Comparison of ENCODE assay signal across 8 cellular contexts in the genomic region with DNA sequence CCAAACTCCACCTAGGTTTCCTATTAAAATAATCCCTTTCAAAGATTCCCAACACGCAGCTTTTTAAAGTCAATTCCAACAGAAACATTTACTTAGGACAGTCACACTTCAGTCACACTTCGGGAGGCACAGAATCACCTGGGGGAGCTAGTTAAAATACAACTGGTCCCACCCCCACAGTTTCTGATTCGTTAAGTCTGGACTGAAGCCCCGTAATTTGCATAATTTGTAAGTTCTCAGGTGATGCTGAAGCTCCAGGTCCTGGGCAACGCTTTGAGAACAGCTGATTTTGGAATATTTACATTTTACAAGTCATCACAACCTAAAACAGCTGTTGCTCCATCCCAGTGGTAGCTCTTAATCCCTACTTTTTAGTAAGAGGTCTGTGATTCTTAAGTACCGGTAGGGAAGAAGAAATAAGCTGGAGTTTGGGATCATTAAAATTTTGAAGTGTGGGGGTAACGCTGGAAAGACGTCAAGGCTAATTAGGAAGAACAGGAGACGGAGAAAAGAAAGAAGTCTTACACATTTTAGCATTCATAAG. TPM values are rescaled to one million over a fixed set of nuclear protein-coding genes. Genes with fewer than 3 reads are reported as not detected.
DNase-seq lines count a peak whose midpoint lies in the region; ATAC-seq and TF ChIP-seq lines count a peak whose summit lies in the region.

No MANE protein-coding gene starts in this region.

- intact Hi-C loops in gastrocnemius medialis (cut with DNase I; ENCODE audit: low total_unique reads) = loop anchor here (10.0 kb wide), 2 partner anchors 380 to 1030 kb away; partner anchors contain the start of genes AMN1 and DDX11

- H3K36me3 ChIP-seq in gastrocnemius medialis = no peaks in the 10 kb centered on the region

- no peaks in the 10 kb centered on the region for H3K9me3 ChIP-seq in gastrocnemius medialis

- ATAC-seq in gastrocnemius medialis (no peak), GM19397 (IDR thresholded peaks at IDR 0.05; ENCODE audit: unreplicated experiment) (no peak)

- peak overlapping the region; percentile 73 to 98 (median 96) for H3K4me3 ChIP-seq in gastrocnemius medialis

- H3K4me1 ChIP-seq in gastrocnemius medialis = peaks cover 31 to 48% of the 10 kb centered on the region in 2 donors

- DNase-seq in AG08396 (ENCODE audit: low spot score) = peak; percentile 7
- DNase-seq in GM20000 (ENCODE audit: low spot score) = peak; percentile 23
- peak; percentile 20 for DNase-seq in RWPE1 (ENCODE audit: low spot score)
- DNase-seq in fibroblast of peridontal ligament (ENCODE audit: extremely low read depth) = peak; percentile 49
- no peak for DNase-seq in gastrocnemius medialis
- no peak for DNase-seq in amniotic stem cell (lab: John Stamatoyannopoulos, UW)
- DNase-seq in cortex of kidney (lab: John Stamatoyannopoulos, UW) = no peak

- H3K27ac ChIP-seq in RWPE1 (peak overlapping the region; percentile 79), gastrocnemius medialis (peak overlapping the region; percentile 86 to 91 (median 89))

- POLR2A ChIA-PET in RWPE1 (lab: Yijun Ruan, JAX; ENCODE audit: low non-redundant PET) = interaction anchor here (1.3 kb wide), 1 partner anchor 61 kb away, joined by 3 read pairs; no protein-coding TSS in a partner anchor

- TF ChIP-seq CTCF in GM20000 (IDR thresholded peaks at IDR 0.05; ENCODE audit: extremely low read depth, missing control alignments) (no peak), RWPE1 (conservative IDR thresholded peaks at IDR 0.05; ENCODE audit: low read depth) (no peak), gastrocnemius medialis (IDR thresholded peaks at IDR 0.05 in 4 of 5, conservative IDR thresholded peaks at IDR 0.05 in 1 of 5) (no peak)

- in situ Hi-C loops in gastrocnemius medialis (cut with MboI; ENCODE audit: low sequenced_read_pairs in 4 of 4) = loop anchor here in 1 of 4 donors (25.0 kb wide), 1 partner anchor 1332 kb away; no protein-coding TSS in a partner anchor

- TF ChIP-seq POLR2A in gastrocnemius medialis (IDR thresholded peaks at IDR 0.05) = no peak

- no peaks in the 10 kb centered on the region for H3K27me3 ChIP-seq in gastrocnemius medialis

- CTCF ChIA-PET in RWPE1 (lab: Yijun Ruan, JAX) = interaction anchor here (0.6 to 0.7 kb wide), 3 partner anchors 14 to 58 kb away, joined by 3 to 5 read pairs (median 4); no protein-coding TSS in a partner anchor

RNA-seq across cellular contexts. Expression of gene IPO8, which starts 1.2 kb away (rescaled TPM):
- 10 to 100 TPM; 20.6 to 38.3 (median 26.1) TPM for total RNA-seq in gastrocnemius medialis

Comparison
In these comparisons a context has a peak if more than half of its experiments do, and no peak if none do; other contexts are left out.
1. DNase-seq: peak in AG08396 (single experiment), GM20000 (single experiment), RWPE1 (single experiment) and fibroblast of peridontal ligament (single experiment); none in gastrocnemius medialis (0 of 2), amniotic stem cell (single experiment) and cortex of kidney (single experiment).